2 cellular contexts compared by ENCODE assay signal in the genomic region with DNA sequence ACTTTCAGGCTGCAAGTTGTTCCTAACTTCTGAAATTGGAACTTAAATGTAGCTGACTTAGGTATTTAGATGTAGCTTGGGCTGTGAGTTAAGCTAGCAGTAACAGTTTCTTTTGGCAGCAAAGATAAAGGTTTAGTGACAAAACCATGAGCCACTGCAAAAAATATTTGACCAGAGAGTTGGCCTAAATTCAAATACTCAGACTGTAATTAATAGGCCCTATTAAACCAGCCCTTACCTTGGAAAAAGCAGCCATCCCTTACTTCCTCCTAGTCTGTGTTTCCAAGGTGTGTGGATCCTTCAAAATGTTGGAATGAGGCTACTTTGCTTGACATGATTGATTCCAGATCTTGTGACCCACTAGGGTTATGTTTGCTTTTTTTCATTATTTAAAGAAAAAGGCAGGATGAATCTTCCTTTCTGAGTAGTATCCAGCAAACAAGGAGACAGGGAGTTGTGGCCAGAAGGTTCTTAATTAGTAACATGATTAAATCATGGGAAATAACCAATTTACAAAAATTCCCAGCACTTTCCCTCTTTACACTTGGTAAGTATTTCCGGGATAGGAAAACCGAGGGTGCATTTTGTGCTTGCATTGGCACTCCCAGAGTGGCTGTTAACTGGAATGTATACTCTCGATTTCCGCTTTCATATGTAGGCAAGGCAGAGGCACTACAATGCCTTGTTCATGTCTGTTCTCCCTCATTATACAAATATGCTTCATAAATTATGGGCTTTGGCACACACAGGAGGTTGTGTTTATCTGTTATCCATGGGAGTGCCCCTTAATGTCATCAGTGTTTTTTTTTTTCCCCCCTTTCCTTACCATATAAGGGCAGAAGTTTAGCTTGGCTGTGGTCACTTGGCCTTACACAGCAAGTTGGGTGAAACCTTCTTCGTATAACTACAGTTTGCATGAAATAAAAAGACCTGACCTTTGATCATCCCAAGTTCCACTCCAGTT.
TF ChIP-seq lines count a peak whose summit lies in the region.

No MANE protein-coding gene starts in this region.

TF ChIP-seq in GM23338, 12 proteins besides CTCF, POLR2A, EP300 and RAD21 (continues in another document):
- TF ChIP-seq, protein P1, sequence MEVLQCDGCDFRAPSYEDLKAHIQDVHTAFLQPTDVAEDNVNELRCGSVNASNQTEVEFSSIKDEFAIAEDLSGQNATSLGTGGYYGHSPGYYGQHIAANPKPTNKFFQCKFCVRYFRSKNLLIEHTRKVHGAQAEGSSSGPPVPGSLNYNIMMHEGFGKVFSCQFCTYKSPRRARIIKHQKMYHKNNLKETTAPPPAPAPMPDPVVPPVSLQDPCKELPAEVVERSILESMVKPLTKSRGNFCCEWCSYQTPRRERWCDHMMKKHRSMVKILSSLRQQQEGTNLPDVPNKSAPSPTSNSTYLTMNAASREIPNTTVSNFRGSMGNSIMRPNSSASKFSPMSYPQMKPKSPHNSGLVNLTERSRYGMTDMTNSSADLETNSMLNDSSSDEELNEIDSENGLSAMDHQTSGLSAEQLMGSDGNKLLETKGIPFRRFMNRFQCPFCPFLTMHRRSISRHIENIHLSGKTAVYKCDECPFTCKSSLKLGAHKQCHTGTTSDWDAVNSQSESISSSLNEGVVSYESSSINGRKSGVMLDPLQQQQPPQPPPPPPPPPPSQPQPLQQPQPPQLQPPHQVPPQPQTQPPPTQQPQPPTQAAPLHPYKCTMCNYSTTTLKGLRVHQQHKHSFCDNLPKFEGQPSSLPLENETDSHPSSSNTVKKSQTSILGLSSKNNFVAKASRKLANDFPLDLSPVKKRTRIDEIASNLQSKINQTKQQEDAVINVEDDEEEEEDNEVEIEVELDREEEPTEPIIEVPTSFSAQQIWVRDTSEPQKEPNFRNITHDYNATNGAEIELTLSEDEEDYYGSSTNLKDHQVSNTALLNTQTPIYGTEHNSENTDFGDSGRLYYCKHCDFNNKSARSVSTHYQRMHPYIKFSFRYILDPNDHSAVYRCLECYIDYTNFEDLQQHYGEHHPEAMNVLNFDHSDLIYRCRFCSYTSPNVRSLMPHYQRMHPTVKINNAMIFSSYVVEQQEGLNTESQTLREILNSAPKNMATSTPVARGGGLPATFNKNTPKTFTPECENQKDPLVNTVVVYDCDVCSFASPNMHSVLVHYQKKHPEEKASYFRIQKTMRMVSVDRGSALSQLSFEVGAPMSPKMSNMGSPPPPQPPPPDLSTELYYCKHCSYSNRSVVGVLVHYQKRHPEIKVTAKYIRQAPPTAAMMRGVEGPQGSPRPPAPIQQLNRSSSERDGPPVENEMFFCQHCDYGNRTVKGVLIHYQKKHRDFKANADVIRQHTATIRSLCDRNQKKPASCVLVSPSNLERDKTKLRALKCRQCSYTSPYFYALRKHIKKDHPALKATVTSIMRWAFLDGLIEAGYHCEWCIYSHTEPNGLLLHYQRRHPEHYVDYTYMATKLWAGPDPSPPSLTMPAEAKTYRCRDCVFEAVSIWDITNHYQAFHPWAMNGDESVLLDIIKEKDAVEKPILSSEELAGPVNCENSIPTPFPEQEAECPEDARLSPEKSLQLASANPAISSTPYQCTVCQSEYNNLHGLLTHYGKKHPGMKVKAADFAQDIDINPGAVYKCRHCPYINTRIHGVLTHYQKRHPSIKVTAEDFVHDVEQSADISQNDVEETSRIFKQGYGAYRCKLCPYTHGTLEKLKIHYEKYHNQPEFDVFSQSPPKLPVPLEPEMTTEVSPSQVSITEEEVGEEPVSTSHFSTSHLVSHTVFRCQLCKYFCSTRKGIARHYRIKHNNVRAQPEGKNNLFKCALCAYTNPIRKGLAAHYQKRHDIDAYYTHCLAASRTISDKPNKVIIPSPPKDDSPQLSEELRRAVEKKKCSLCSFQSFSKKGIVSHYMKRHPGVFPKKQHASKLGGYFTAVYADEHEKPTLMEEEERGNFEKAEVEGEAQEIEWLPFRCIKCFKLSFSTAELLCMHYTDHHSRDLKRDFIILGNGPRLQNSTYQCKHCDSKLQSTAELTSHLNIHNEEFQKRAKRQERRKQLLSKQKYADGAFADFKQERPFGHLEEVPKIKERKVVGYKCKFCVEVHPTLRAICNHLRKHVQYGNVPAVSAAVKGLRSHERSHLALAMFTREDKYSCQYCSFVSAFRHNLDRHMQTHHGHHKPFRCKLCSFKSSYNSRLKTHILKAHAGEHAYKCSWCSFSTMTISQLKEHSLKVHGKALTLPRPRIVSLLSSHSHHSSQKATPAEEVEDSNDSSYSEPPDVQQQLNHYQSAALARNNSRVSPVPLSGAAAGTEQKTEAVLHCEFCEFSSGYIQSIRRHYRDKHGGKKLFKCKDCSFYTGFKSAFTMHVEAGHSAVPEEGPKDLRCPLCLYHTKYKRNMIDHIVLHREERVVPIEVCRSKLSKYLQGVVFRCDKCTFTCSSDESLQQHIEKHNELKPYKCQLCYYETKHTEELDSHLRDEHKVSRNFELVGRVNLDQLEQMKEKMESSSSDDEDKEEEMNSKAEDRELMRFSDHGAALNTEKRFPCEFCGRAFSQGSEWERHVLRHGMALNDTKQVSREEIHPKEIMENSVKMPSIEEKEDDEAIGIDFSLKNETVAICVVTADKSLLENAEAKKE (CRISPR knock-in tag; IDR thresholded peaks at IDR 0.05) = no peak
- TF ChIP-seq, protein P2, sequence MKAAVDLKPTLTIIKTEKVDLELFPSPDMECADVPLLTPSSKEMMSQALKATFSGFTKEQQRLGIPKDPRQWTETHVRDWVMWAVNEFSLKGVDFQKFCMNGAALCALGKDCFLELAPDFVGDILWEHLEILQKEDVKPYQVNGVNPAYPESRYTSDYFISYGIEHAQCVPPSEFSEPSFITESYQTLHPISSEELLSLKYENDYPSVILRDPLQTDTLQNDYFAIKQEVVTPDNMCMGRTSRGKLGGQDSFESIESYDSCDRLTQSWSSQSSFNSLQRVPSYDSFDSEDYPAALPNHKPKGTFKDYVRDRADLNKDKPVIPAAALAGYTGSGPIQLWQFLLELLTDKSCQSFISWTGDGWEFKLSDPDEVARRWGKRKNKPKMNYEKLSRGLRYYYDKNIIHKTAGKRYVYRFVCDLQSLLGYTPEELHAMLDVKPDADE (IDR thresholded peaks at IDR 0.05) = no peak
- TF ChIP-seq EZH2 (IDR thresholded peaks at IDR 0.05; ENCODE audit: low read depth, unreplicated experiment) = no peak
- no peak for TF ChIP-seq JUNB (IDR thresholded peaks at IDR 0.05; ENCODE audit: unreplicated experiment)
- TF ChIP-seq POLR2AphosphoS5 (IDR thresholded peaks at IDR 0.05; ENCODE audit: low read depth) = no peak; the same call in 1 of the 2 replicates
- no peak for TF ChIP-seq NANOG (IDR thresholded peaks at IDR 0.05; ENCODE audit: borderline replicate concordance)
- no peak for TF ChIP-seq ZNF114 (CRISPR knock-in tag; IDR thresholded peaks at IDR 0.05)
- no peak for TF ChIP-seq EZH2phosphoT487 (IDR thresholded peaks at IDR 0.05; ENCODE audit: unreplicated experiment)
- TF ChIP-seq STAT1 (IDR thresholded peaks at IDR 0.05; ENCODE audit: unreplicated experiment) = no peak
- no peak for TF ChIP-seq ZNF331 (CRISPR knock-in tag; IDR thresholded peaks at IDR 0.05; ENCODE audit: low read depth)
- no peak for TF ChIP-seq CREB1 (CRISPR knock-in tag; IDR thresholded peaks at IDR 0.05; ENCODE audit: low read depth)

TF ChIP-seq in PFSK-1, 5 proteins besides CTCF, POLR2A, EP300 and RAD21:
- no peak for TF ChIP-seq POLR2AphosphoS5 (IDR thresholded peaks at IDR 0.05; ENCODE audit: low read depth, low read length)
- TF ChIP-seq, protein P3, sequence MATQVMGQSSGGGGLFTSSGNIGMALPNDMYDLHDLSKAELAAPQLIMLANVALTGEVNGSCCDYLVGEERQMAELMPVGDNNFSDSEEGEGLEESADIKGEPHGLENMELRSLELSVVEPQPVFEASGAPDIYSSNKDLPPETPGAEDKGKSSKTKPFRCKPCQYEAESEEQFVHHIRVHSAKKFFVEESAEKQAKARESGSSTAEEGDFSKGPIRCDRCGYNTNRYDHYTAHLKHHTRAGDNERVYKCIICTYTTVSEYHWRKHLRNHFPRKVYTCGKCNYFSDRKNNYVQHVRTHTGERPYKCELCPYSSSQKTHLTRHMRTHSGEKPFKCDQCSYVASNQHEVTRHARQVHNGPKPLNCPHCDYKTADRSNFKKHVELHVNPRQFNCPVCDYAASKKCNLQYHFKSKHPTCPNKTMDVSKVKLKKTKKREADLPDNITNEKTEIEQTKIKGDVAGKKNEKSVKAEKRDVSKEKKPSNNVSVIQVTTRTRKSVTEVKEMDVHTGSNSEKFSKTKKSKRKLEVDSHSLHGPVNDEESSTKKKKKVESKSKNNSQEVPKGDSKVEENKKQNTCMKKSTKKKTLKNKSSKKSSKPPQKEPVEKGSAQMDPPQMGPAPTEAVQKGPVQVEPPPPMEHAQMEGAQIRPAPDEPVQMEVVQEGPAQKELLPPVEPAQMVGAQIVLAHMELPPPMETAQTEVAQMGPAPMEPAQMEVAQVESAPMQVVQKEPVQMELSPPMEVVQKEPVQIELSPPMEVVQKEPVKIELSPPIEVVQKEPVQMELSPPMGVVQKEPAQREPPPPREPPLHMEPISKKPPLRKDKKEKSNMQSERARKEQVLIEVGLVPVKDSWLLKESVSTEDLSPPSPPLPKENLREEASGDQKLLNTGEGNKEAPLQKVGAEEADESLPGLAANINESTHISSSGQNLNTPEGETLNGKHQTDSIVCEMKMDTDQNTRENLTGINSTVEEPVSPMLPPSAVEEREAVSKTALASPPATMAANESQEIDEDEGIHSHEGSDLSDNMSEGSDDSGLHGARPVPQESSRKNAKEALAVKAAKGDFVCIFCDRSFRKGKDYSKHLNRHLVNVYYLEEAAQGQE (IDR thresholded peaks at IDR 0.05; ENCODE audit: insufficient read depth in 1 of 2, low read depth in 2 of 2, low read length in 2 of 2) = no peak
- no peak for TF ChIP-seq FOXP2 (optimal IDR thresholded peaks at IDR 0.05; ENCODE audit: borderline replicate concordance, extremely low read depth, extremely low read length, insufficient read depth)
- no peak for TF ChIP-seq TAF1 (IDR thresholded peaks at IDR 0.05; ENCODE audit: borderline replicate concordance, insufficient read depth, low read length)
- TF ChIP-seq SIN3A (IDR thresholded peaks at IDR 0.05; ENCODE audit: borderline replicate concordance, insufficient read depth, low read length) = peak; percentile 63; the same call in 1 of the 2 replicates
TF ChIP-seq in PFSK-1: peak in this region for 1.
